In the genomic region with DNA sequence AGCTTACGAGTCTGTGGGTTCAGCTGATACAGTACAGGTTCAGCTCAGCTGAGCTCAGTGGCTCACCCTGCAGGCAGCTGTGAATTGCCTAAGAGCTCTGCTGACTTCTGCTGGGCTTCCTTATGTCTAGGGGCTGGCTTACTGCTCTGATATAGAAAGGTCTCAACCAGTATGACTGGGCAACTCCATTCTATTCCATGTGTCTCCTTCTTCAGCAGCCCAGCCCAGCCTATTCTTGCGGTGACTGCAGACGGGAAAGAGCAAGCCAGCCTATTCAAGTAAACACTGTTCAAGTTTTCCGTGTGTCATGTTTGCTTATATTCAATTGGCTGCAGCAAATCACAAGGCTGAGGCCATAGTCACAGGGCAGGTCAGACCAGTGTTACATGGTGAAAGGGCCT, we compare ENCODE assay signal across 1 cellular context.
TF ChIP-seq lines count a peak whose summit lies in the region.

No MANE protein-coding gene starts in this region.

TF ChIP-seq in WTC11, 78 proteins besides CTCF, POLR2A, EP300 and RAD21 (continued from another document):
- TF ChIP-seq ETV6 (CRISPR knock-in tag; IDR thresholded peaks at IDR 0.05) (no peak), ZNF317 (CRISPR knock-in tag; IDR thresholded peaks at IDR 0.05; ENCODE audit: borderline replicate concordance, low read depth) (no peak), SOX15 (CRISPR knock-in tag; IDR thresholded peaks at IDR 0.05) (no peak), ZNF121 (CRISPR knock-in tag; IDR thresholded peaks at IDR 0.05) (no peak)
- TF ChIP-seq, protein P1, sequence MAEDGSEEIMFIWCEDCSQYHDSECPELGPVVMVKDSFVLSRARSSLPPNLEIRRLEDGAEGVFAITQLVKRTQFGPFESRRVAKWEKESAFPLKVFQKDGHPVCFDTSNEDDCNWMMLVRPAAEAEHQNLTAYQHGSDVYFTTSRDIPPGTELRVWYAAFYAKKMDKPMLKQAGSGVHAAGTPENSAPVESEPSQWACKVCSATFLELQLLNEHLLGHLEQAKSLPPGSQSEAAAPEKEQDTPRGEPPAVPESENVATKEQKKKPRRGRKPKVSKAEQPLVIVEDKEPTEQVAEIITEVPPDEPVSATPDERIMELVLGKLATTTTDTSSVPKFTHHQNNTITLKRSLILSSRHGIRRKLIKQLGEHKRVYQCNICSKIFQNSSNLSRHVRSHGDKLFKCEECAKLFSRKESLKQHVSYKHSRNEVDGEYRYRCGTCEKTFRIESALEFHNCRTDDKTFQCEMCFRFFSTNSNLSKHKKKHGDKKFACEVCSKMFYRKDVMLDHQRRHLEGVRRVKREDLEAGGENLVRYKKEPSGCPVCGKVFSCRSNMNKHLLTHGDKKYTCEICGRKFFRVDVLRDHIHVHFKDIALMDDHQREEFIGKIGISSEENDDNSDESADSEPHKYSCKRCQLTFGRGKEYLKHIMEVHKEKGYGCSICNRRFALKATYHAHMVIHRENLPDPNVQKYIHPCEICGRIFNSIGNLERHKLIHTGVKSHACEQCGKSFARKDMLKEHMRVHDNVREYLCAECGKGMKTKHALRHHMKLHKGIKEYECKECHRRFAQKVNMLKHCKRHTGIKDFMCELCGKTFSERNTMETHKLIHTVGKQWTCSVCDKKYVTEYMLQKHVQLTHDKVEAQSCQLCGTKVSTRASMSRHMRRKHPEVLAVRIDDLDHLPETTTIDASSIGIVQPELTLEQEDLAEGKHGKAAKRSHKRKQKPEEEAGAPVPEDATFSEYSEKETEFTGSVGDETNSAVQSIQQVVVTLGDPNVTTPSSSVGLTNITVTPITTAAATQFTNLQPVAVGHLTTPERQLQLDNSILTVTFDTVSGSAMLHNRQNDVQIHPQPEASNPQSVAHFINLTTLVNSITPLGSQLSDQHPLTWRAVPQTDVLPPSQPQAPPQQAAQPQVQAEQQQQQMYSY (CRISPR knock-in tag; IDR thresholded peaks at IDR 0.05) = no peak
TF ChIP-seq in WTC11: peak in this region for 0.
